ENCODE assay signal across 1 cellular context in the genomic region with DNA sequence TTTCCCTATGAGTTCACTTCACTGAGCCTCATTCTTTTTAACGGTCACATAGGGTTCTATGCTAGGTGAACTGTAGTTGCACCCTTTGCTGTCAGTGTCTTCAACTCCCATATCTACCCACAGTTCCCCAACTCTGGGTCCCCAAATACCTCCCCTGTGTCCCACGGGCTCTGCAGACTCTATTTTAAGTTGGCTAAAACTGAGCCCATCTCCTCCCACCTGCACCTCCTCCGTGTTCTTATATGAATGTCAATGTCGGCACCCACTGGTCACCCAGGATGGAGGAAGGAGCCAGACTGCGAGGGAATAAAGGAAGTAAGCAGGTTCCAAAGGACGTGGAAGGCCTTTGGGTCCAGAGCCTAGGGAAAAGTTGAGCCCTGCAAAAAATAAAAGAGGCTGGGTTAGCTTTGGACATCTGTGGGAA.
TF ChIP-seq lines count a peak whose summit lies in the region.

No MANE protein-coding gene starts in this region.

TF ChIP-seq in GM23338, 12 proteins besides CTCF, POLR2A, EP300 and RAD21 (continued from another document):
- TF ChIP-seq, protein P1, sequence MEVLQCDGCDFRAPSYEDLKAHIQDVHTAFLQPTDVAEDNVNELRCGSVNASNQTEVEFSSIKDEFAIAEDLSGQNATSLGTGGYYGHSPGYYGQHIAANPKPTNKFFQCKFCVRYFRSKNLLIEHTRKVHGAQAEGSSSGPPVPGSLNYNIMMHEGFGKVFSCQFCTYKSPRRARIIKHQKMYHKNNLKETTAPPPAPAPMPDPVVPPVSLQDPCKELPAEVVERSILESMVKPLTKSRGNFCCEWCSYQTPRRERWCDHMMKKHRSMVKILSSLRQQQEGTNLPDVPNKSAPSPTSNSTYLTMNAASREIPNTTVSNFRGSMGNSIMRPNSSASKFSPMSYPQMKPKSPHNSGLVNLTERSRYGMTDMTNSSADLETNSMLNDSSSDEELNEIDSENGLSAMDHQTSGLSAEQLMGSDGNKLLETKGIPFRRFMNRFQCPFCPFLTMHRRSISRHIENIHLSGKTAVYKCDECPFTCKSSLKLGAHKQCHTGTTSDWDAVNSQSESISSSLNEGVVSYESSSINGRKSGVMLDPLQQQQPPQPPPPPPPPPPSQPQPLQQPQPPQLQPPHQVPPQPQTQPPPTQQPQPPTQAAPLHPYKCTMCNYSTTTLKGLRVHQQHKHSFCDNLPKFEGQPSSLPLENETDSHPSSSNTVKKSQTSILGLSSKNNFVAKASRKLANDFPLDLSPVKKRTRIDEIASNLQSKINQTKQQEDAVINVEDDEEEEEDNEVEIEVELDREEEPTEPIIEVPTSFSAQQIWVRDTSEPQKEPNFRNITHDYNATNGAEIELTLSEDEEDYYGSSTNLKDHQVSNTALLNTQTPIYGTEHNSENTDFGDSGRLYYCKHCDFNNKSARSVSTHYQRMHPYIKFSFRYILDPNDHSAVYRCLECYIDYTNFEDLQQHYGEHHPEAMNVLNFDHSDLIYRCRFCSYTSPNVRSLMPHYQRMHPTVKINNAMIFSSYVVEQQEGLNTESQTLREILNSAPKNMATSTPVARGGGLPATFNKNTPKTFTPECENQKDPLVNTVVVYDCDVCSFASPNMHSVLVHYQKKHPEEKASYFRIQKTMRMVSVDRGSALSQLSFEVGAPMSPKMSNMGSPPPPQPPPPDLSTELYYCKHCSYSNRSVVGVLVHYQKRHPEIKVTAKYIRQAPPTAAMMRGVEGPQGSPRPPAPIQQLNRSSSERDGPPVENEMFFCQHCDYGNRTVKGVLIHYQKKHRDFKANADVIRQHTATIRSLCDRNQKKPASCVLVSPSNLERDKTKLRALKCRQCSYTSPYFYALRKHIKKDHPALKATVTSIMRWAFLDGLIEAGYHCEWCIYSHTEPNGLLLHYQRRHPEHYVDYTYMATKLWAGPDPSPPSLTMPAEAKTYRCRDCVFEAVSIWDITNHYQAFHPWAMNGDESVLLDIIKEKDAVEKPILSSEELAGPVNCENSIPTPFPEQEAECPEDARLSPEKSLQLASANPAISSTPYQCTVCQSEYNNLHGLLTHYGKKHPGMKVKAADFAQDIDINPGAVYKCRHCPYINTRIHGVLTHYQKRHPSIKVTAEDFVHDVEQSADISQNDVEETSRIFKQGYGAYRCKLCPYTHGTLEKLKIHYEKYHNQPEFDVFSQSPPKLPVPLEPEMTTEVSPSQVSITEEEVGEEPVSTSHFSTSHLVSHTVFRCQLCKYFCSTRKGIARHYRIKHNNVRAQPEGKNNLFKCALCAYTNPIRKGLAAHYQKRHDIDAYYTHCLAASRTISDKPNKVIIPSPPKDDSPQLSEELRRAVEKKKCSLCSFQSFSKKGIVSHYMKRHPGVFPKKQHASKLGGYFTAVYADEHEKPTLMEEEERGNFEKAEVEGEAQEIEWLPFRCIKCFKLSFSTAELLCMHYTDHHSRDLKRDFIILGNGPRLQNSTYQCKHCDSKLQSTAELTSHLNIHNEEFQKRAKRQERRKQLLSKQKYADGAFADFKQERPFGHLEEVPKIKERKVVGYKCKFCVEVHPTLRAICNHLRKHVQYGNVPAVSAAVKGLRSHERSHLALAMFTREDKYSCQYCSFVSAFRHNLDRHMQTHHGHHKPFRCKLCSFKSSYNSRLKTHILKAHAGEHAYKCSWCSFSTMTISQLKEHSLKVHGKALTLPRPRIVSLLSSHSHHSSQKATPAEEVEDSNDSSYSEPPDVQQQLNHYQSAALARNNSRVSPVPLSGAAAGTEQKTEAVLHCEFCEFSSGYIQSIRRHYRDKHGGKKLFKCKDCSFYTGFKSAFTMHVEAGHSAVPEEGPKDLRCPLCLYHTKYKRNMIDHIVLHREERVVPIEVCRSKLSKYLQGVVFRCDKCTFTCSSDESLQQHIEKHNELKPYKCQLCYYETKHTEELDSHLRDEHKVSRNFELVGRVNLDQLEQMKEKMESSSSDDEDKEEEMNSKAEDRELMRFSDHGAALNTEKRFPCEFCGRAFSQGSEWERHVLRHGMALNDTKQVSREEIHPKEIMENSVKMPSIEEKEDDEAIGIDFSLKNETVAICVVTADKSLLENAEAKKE (CRISPR knock-in tag; IDR thresholded peaks at IDR 0.05) = no peak
- TF ChIP-seq ZNF114 (CRISPR knock-in tag; IDR thresholded peaks at IDR 0.05) (no peak), POLR2AphosphoS5 (IDR thresholded peaks at IDR 0.05; ENCODE audit: low read depth) (no peak), NANOG (IDR thresholded peaks at IDR 0.05; ENCODE audit: borderline replicate concordance) (no peak), CREB1 (CRISPR knock-in tag; IDR thresholded peaks at IDR 0.05; ENCODE audit: low read depth) (no peak), STAT1 (IDR thresholded peaks at IDR 0.05; ENCODE audit: unreplicated experiment) (no peak), JUNB (IDR thresholded peaks at IDR 0.05; ENCODE audit: unreplicated experiment) (no peak)
- TF ChIP-seq, protein P2, sequence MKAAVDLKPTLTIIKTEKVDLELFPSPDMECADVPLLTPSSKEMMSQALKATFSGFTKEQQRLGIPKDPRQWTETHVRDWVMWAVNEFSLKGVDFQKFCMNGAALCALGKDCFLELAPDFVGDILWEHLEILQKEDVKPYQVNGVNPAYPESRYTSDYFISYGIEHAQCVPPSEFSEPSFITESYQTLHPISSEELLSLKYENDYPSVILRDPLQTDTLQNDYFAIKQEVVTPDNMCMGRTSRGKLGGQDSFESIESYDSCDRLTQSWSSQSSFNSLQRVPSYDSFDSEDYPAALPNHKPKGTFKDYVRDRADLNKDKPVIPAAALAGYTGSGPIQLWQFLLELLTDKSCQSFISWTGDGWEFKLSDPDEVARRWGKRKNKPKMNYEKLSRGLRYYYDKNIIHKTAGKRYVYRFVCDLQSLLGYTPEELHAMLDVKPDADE (IDR thresholded peaks at IDR 0.05) = no peak
